In the genomic region with DNA sequence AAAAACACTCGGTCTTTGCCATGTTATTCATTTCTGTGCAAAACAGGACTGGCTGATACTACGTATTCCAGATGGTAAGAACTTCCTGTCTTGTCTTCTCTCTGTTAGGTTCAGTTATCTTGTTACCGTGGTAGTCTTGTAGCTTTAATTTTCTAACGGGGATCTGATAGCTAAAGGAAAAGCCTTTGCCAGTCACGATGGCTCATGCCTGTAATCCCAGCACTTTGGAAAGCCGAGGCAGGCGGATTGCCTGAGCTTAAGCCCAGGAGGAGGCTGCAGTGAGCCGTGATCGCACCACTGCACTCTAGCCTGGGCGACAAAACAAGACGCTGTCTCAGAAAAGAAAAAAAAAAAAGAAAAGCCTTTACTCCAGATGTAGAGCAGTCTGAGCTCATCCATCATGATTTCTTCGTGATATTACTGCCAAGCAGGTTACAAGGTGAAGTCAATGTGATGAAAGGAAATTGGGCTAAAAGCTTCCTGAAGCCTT, we compare ENCODE assay signal across 1 cellular context.
TF ChIP-seq lines count a peak whose summit lies in the region.

No MANE protein-coding gene starts in this region.

TF ChIP-seq in GM12878, 131 proteins besides CTCF, POLR2A, EP300 and RAD21:
- TF ChIP-seq PRDM15 (CRISPR knock-in tag; IDR thresholded peaks at IDR 0.05), result no peak
- no peak for TF ChIP-seq YY1 (IDR thresholded peaks at IDR 0.05; ENCODE audit: low read depth, low read length)
- TF ChIP-seq ZZZ3 (IDR thresholded peaks at IDR 0.05; ENCODE audit: control insufficient read depth, insufficient read length, low read depth), result no peak
- TF ChIP-seq FOS (IDR thresholded peaks at IDR 0.05; ENCODE audit: borderline replicate concordance, extremely low read depth, insufficient read length), result no peak
- TF ChIP-seq RELA (IDR thresholded peaks at IDR 0.05; ENCODE audit: borderline replicate concordance, partially characterized antibody), result no peak
